Comparison of ENCODE assay signal across 21 cellular contexts in genomic region chr4:62225972-62226371, GRCh38.
"Had no signal": no experiment of that assay in that cellular context is flagged by ENCODE, and none has a peak within 500 bp of the region (broad histone marks: within the 10 kb centered on the region; RNA-seq: fewer than 3 reads in every experiment).

No MANE protein-coding gene starts in this region.

- H3K4me1 ChIP-seq: breast epithelium, esophagus muscularis mucosa, parathyroid adenoma, right lobe of liver, stomach had no signal

- H3K9me3 Mint-ChIP-seq: activated CD4-positive, alpha-beta memory T cell treated with anti-CD3 and anti-CD28 coated beads, Interleukin-2, amount 10 ng/mL, durations not matched to agents 7 days and 5 days; activated naive CD8-positive, alpha-beta T cell treated with anti-CD3 and anti-CD28 coated beads, Interleukin-2, amount 10 ng/mL, durations not matched to agents 7 days and 5 days; dendritic cell treated with granulocyte-macrophage colony-stimulating factor and Interleukin-4, amounts not matched to agents 40 ng/mL and 50 ng/mL, for 4 days had no signal

- H3K79me2 ChIP-seq: parathyroid adenoma had no signal

- H2AFZ ChIP-seq: parathyroid adenoma had no signal

- ATAC-seq: activated CD8-positive, alpha-beta memory T cell treated with anti-CD3 and anti-CD28 coated beads, Interleukin-2, amount 10 ng/mL, durations not matched to agents 7 days and 5 days; naive thymus-derived CD8-positive, alpha-beta T cell; right lobe of liver had no signal

- H3K36me3 ChIP-seq: breast epithelium, esophagus muscularis mucosa, right lobe of liver, stomach had no signal

- DNase-seq: activated CD4-positive, alpha-beta memory T cell treated with anti-CD3 and anti-CD28 coated beads, Interleukin-2, amount 10 ng/mL, durations not matched to agents 7 days and 5 days; activated CD4-positive, alpha-beta T cell treated with anti-CD3 and anti-CD28 coated beads for 48 hours; activated CD4-positive, CD25-positive, alpha-beta regulatory T cell; activated CD8-positive, alpha-beta memory T cell treated with anti-CD3 and anti-CD28 coated beads, Interleukin-2, amount 10 ng/mL, durations not matched to agents 7 days and 5 days; activated naive CD4-positive, alpha-beta T cell; activated naive CD8-positive, alpha-beta T cell treated with anti-CD3 and anti-CD28 coated beads, Interleukin-2, amount 10 ng/mL, durations not matched to agents 7 days and 5 days; cerebellar nuclear complex; effector memory CD4-positive, alpha-beta T cell; mesendoderm; naive thymus-derived CD8-positive, alpha-beta T cell; right lobe of liver; stimulated activated CD4-positive, alpha-beta T cell treated with anti-CD3 and anti-CD28 coated beads, Interleukin-4, amount 100 ng/mL, for 1 hour; stomach; T-helper 1 cell; T1000; trophoblast cell had no signal

- H3K4me3 ChIP-seq: breast epithelium, esophagus muscularis mucosa, right lobe of liver, smooth muscle cell, stomach had no signal

- H3K27me3 ChIP-seq: breast epithelium, esophagus muscularis mucosa, right lobe of liver, stomach had no signal

- H3K27ac Mint-ChIP-seq: activated CD4-positive, alpha-beta memory T cell treated with anti-CD3 and anti-CD28 coated beads, Interleukin-2, amount 10 ng/mL, durations not matched to agents 7 days and 5 days; activated CD8-positive, alpha-beta memory T cell treated with anti-CD3 and anti-CD28 coated beads, Interleukin-2, amount 10 ng/mL, durations not matched to agents 7 days and 5 days; activated naive CD8-positive, alpha-beta T cell treated with anti-CD3 and anti-CD28 coated beads, Interleukin-2, amount 10 ng/mL, durations not matched to agents 7 days and 5 days; dendritic cell treated with granulocyte-macrophage colony-stimulating factor and Interleukin-4, amounts not matched to agents 40 ng/mL and 50 ng/mL, for 4 days; naive thymus-derived CD8-positive, alpha-beta T cell had no signal

- H3K27ac ChIP-seq: breast epithelium, esophagus muscularis mucosa, parathyroid adenoma, right lobe of liver, stomach had no signal

- H3K27me3 Mint-ChIP-seq: activated CD4-positive, alpha-beta memory T cell treated with anti-CD3 and anti-CD28 coated beads, Interleukin-2, amount 10 ng/mL, durations not matched to agents 7 days and 5 days; activated CD8-positive, alpha-beta memory T cell treated with anti-CD3 and anti-CD28 coated beads, Interleukin-2, amount 10 ng/mL, durations not matched to agents 7 days and 5 days; activated naive CD8-positive, alpha-beta T cell treated with anti-CD3 and anti-CD28 coated beads, Interleukin-2, amount 10 ng/mL, durations not matched to agents 7 days and 5 days; dendritic cell treated with granulocyte-macrophage colony-stimulating factor and Interleukin-4, amounts not matched to agents 40 ng/mL and 50 ng/mL, for 4 days; naive thymus-derived CD8-positive, alpha-beta T cell had no signal

- H3K9me3 ChIP-seq: breast epithelium, right lobe of liver had no signal

- H3K9ac ChIP-seq: parathyroid adenoma had no signal

- H3K4me2 ChIP-seq: smooth muscle cell had no signal

- H3K4me3 Mint-ChIP-seq: activated CD4-positive, alpha-beta memory T cell treated with anti-CD3 and anti-CD28 coated beads, Interleukin-2, amount 10 ng/mL, durations not matched to agents 7 days and 5 days; activated CD8-positive, alpha-beta memory T cell treated with anti-CD3 and anti-CD28 coated beads, Interleukin-2, amount 10 ng/mL, durations not matched to agents 7 days and 5 days; activated naive CD8-positive, alpha-beta T cell treated with anti-CD3 and anti-CD28 coated beads, Interleukin-2, amount 10 ng/mL, durations not matched to agents 7 days and 5 days; dendritic cell treated with granulocyte-macrophage colony-stimulating factor and Interleukin-4, amounts not matched to agents 40 ng/mL and 50 ng/mL, for 4 days; naive thymus-derived CD8-positive, alpha-beta T cell had no signal

- H3K4me1 Mint-ChIP-seq: activated CD4-positive, alpha-beta memory T cell treated with anti-CD3 and anti-CD28 coated beads, Interleukin-2, amount 10 ng/mL, durations not matched to agents 7 days and 5 days; activated CD8-positive, alpha-beta memory T cell treated with anti-CD3 and anti-CD28 coated beads, Interleukin-2, amount 10 ng/mL, durations not matched to agents 7 days and 5 days; activated naive CD8-positive, alpha-beta T cell treated with anti-CD3 and anti-CD28 coated beads, Interleukin-2, amount 10 ng/mL, durations not matched to agents 7 days and 5 days; naive thymus-derived CD8-positive, alpha-beta T cell had no signal
